12 cellular contexts compared by ENCODE assay signal in genomic region chr11:73178681-73179080, GRCh38. TPM values are rescaled to one million over a fixed set of nuclear protein-coding genes. Genes with fewer than 3 reads are reported as not detected.
DNase-seq lines count a peak whose midpoint lies in the region; ATAC-seq, FAIRE-seq and TF ChIP-seq lines count a peak whose summit lies in the region.
"Had no signal": no experiment of that assay in that cellular context is flagged by ENCODE, and none has a peak within 500 bp of the region (broad histone marks: within the 10 kb centered on the region; RNA-seq: fewer than 3 reads in every experiment).

No MANE protein-coding gene starts in this region.

- H4K91ac ChIP-seq in H1 (replicated peaks; ENCODE audit: insufficient read length, low read length), result no peak overlapping the region

- H3K18ac ChIP-seq in H1 (ENCODE audit: extremely low read depth, low read length), result no peak overlapping the region

- no peak overlapping the region for H3K56ac ChIP-seq in H1 (replicated peaks; ENCODE audit: insufficient read length, low read depth, low read length)

- no peak overlapping the region for H3K9ac ChIP-seq in H1 (replicated peaks in 1 of 4; ENCODE audit: extremely low read depth in 1 of 4, low read depth in 3 of 4, low read length in 3 of 4)

- 89 to 92% (median 91%) methylated on average over 4 of the region's 4 CpGs for WGBS in heart left ventricle, 4 donors
- WGBS in H1 (ENCODE audit: extremely low coverage in 1 of 2, insufficient coverage in 1 of 2, insufficient read length in 1 of 2, insufficient replicate concordance in 2 of 2, low coverage in 1 of 2, low lambda C conversion rate in 2 of 2, missing lambda C conversion rate in 1 of 2), 2 experiments, result 90% methylated on average over 4 of the region's 4 CpGs; no CpG with 5 or more reads in 1 of the 2 experiments
- 87 to 88% methylated on average over 4 of the region's 4 CpGs for WGBS in sigmoid colon, 2 donors

- H2AK5ac ChIP-seq in H1 (ENCODE audit: low read depth, low read length), result no peak overlapping the region

- H3K4ac ChIP-seq in H1 (replicated peaks; ENCODE audit: insufficient read length, low read depth, low read length), result no peak overlapping the region

- no peaks in the 10 kb centered on the region for H4K20me1 ChIP-seq in H1 (replicated peaks in 1 of 2; ENCODE audit: control insufficient read depth in 1 of 2, insufficient read depth in 2 of 2, low read length in 2 of 2)

- H4K8ac ChIP-seq in H1 (ENCODE audit: extremely low read depth, insufficient read depth, low read length), result no peak overlapping the region

- peak overlapping the region; percentile 86 to 91 for H3K27ac ChIP-seq in right atrium auricular region
- H3K27ac ChIP-seq in heart left ventricle, result peak overlapping the region in 4 of 12 donors; percentile 84 to 94 (median 92)
- H3K27ac ChIP-seq in H1 (ENCODE audit: low read depth, low read length), result no peak overlapping the region
- no peak overlapping the region for H3K27ac ChIP-seq in sigmoid colon
- H3K27ac ChIP-seq: C4-2B had no signal

- no peak for TF ChIP-seq POLR2A in heart left ventricle (IDR thresholded peaks at IDR 0.05)
- TF ChIP-seq POLR2A in H1 (IDR thresholded peaks at IDR 0.05; ENCODE audit: control extremely low read depth in 1 of 2, low read depth in 2 of 2, low read length in 2 of 2), result no peak
- no peak for TF ChIP-seq POLR2A in sigmoid colon (IDR thresholded peaks at IDR 0.05)

- no peak overlapping the region for H2BK20ac ChIP-seq in H1 (ENCODE audit: low read length)

- H3K9me3 ChIP-seq in right atrium auricular region, result no peaks in the 10 kb centered on the region
- H3K9me3 ChIP-seq in heart left ventricle, result no peaks in the 10 kb centered on the region
- H3K9me3 ChIP-seq in H1 (ENCODE audit: insufficient read depth in 2 of 2, low read depth in 1 of 2, low read length in 1 of 2), result no peaks in the 10 kb centered on the region
- no peaks in the 10 kb centered on the region for H3K9me3 ChIP-seq in sigmoid colon

- no peaks in the 10 kb centered on the region for H3K79me1 ChIP-seq in H1 (ENCODE audit: low read depth, low read length)

- FAIRE-seq in H1 (lab: Jason Lieb, UNC), result no peak
- FAIRE-seq: A204.1 had no signal

- no peak for ATAC-seq in heart left ventricle
- no peak for ATAC-seq in omental fat pad (ENCODE audit: low FRiP score)

- TF ChIP-seq EP300 in H1 (IDR thresholded peaks at IDR 0.05; ENCODE audit: borderline replicate concordance in 1 of 2, low read depth in 2 of 2, low read length in 2 of 2), result no peak
- TF ChIP-seq EP300 in sigmoid colon (IDR thresholded peaks at IDR 0.05), result no peak

- POLR2A ChIA-PET in H1 (lab: Charles Lee; ENCODE audit: partially characterized antibody), result interaction anchor here (0.6 kb wide), 1 partner anchor 256 kb away, joined by 3 read pairs; no protein-coding TSS in a partner anchor

- no peaks in the 10 kb centered on the region for H3K23me2 ChIP-seq in H1 (ENCODE audit: low read depth, low read length)

- no peaks in the 10 kb centered on the region for H3K36me3 ChIP-seq in right atrium auricular region
- H3K36me3 ChIP-seq in heart left ventricle, result no peaks in the 10 kb centered on the region
- no peaks in the 10 kb centered on the region for H3K36me3 ChIP-seq in H1 (ENCODE audit: control insufficient read depth in 2 of 4, insufficient read depth in 4 of 4, low read length in 3 of 4)
- H3K36me3 ChIP-seq in sigmoid colon, result no peaks in the 10 kb centered on the region

- no peak overlapping the region for H2BK5ac ChIP-seq in H1 (ENCODE audit: low read depth, low read length)

- 0 out of 2 replicates have a peak overlapping the region, but pooled peaks have one; percentile 31 for H2BK15ac ChIP-seq in H1 (ENCODE audit: low read length)

- TF ChIP-seq CTCF in right atrium auricular region (IDR thresholded peaks at IDR 0.05), result no peak
- no peak for TF ChIP-seq CTCF in heart left ventricle (IDR thresholded peaks at IDR 0.05)
- no peak for TF ChIP-seq CTCF in H1 (IDR thresholded peaks at IDR 0.05; ENCODE audit: control extremely low read depth in 1 of 3, insufficient read depth in 1 of 3, low read depth in 1 of 3, low read length in 3 of 3)
- no peak for TF ChIP-seq CTCF in sigmoid colon (IDR thresholded peaks at IDR 0.05)
- TF ChIP-seq CTCF in omental fat pad (IDR thresholded peaks at IDR 0.05), result no peak

- intact Hi-C loops in heart left ventricle (cut with DNase I), result loop anchor here (1.0 to 10.0 kb wide), 12 partner anchors 36 to 456 kb away; partner anchors contain the start of gene FCHSD2 (in 6 of the 10)
- intact Hi-C loops in sigmoid colon (cut with DNase I), result loop anchor here (1.0 to 5.0 kb wide), 4 partner anchors 36 to 454 kb away; partner anchors contain the start of gene FCHSD2

- H3K4me1 ChIP-seq in right atrium auricular region, result peaks cover 0 to 55% of the 10 kb centered on the region in 2 donors
- peaks cover 13 to 75% (median 43%) of the 10 kb centered on the region in 12 donors for H3K4me1 ChIP-seq in heart left ventricle
- no peaks in the 10 kb centered on the region for H3K4me1 ChIP-seq in H1 (replicated peaks in 1 of 4; ENCODE audit: control insufficient read depth in 3 of 4, insufficient read depth in 4 of 4, low read length in 3 of 4)
- peaks cover 0 to 15% (median 13%) of the 10 kb centered on the region in 4 donors for H3K4me1 ChIP-seq in sigmoid colon

- no peak overlapping the region for H4K5ac ChIP-seq in H1 (ENCODE audit: insufficient read length, low read depth, low read length)

- no peak overlapping the region for H3K23ac ChIP-seq in H1 (ENCODE audit: insufficient read length)

- no peak overlapping the region for H3K4me2 ChIP-seq in H1 (ENCODE audit: insufficient read depth in 1 of 2, low read depth in 2 of 2, low read length in 2 of 2)
- H3K4me2 ChIP-seq: GM23338 had no signal

- no peak overlapping the region for H2AFZ ChIP-seq in H1 (ENCODE audit: low read length)
- H2AFZ ChIP-seq: GM23338 had no signal

- H2BK12ac ChIP-seq in H1 (ENCODE audit: low read depth, low read length), result no peak overlapping the region

- H3K4me3 ChIP-seq in right atrium auricular region (no peak overlapping the region), heart left ventricle (no peak overlapping the region), H1 (ENCODE audit: extremely low read depth in 1 of 4, insufficient read depth in 2 of 4, low read depth in 3 of 4, low read length in 4 of 4) (no peak overlapping the region), sigmoid colon (no peak overlapping the region)
- H3K4me3 ChIP-seq: GM23338 had no signal

- no peaks in the 10 kb centered on the region for H3K79me2 ChIP-seq in H1 (ENCODE audit: control insufficient read depth in 1 of 2, insufficient read depth in 2 of 2, low read length in 2 of 2)

- DNase-seq in right atrium auricular region (ENCODE audit: low spot score) (no peak), heart left ventricle (no peak), H1 (ENCODE audit: low read depth in 1 of 2, low spot score in 2 of 2) (no peak), sigmoid colon (peak; percentile 52), NCI-H510A treated with DMSO at 0.1 percent for 48 hours (lab: John Stamatoyannopoulos, UW) (no peak), omental fat pad (ENCODE audit: low spot score) (no peak), NCI-H2227 treated with DMSO at 0.1 percent for 48 hours (lab: John Stamatoyannopoulos, UW) (no peak)

- no peak overlapping the region for H3K14ac ChIP-seq in H1 (ENCODE audit: insufficient read length)

- CTCF ChIA-PET in H1 (lab: Charles Lee; ENCODE audit: partially characterized antibody), result interaction anchor here (0.6 to 9.4 kb wide), 45 partner anchors 10 to 578 kb away, joined by 3 to 258 read pairs (median 5); partner anchors contain the start of gene FCHSD2

- H3K27me3 ChIP-seq in right atrium auricular region, result no peaks in the 10 kb centered on the region
- H3K27me3 ChIP-seq in heart left ventricle, result no peaks in the 10 kb centered on the region
- H3K27me3 ChIP-seq in H1 (replicated peaks in 1 of 4; ENCODE audit: control insufficient read depth in 3 of 4, extremely low read depth in 1 of 4, insufficient read depth in 3 of 4, low read length in 3 of 4), result no peaks in the 10 kb centered on the region
- no peaks in the 10 kb centered on the region for H3K27me3 ChIP-seq in sigmoid colon

- H2BK120ac ChIP-seq in H1 (replicated peaks; ENCODE audit: low read depth, low read length), result no peak overlapping the region

- no peak for TF ChIP-seq RAD21 in H1 (IDR thresholded peaks at IDR 0.05 in 1 of 2, conservative IDR thresholded peaks at IDR 0.05 in 1 of 2; ENCODE audit: low read depth in 2 of 2, low read length in 2 of 2)

TF ChIP-seq in H1, 55 proteins besides CTCF, POLR2A, EP300 and RAD21 (continues in another document):
- TF ChIP-seq CBX5 (IDR thresholded peaks at IDR 0.05; ENCODE audit: low read depth, low read length), result no peak

RNA-seq across cellular contexts. Expression of gene FCHSD2, which starts 36.6 kb away (rescaled TPM):
- total RNA-seq in right atrium auricular region, result 10 to 100 TPM; 23.9 to 24.0 TPM
- total RNA-seq in heart left ventricle, result 10 to 100 TPM; 15.3 to 61.1 (median 40.3) TPM
- polyA plus RNA-seq in heart left ventricle, result 10 to 100 TPM in 1 of 2 donors, 1 to 10 TPM in 1; 9.9 to 23.8 TPM
- 7.8 and 9.2 TPM in 2 replicates for total RNA-seq in H1 (2021; fragmentation: NEBNext Ultra II Directional; extraction: Animal tissue kit (Norgen Biotek cat#: 25700))
- 3.0 and 4.1 TPM in 2 replicates for polyA plus RNA-seq in H1 (2011; rRNA removed)
- polyA plus RNA-seq in H1 (2011; cell fraction: cytosol; rRNA removed), result 4.8 TPM
- 6.5 TPM for polyA plus RNA-seq in H1 (2011; cell fraction: nucleus; rRNA removed)
- 4.8 to 6.8 TPM (median 5.9 TPM) in 4 replicates for polyA plus RNA-seq in H1 (2012, experiment 1 of 2)
- 1.1 TPM for polyA plus RNA-seq in H1 (2012, experiment 2 of 2)
- polyA plus RNA-seq in H1 (2013, experiment 1 of 2), result 4.2 TPM
- polyA plus RNA-seq in H1 (2013, experiment 2 of 2), result 4.0 TPM
- polyA minus RNA-seq in H1 (2011; rRNA and poly(A)+ RNA removed), result 4.0 and 6.5 TPM in 2 replicates
- polyA minus RNA-seq in H1 (2011; cell fraction: cytosol; rRNA and poly(A)+ RNA removed), result 4.1 TPM
- 8.1 TPM for polyA minus RNA-seq in H1 (2011; cell fraction: nucleus; rRNA and poly(A)+ RNA removed)
- total RNA-seq in sigmoid colon, result 10 to 100 TPM; 16.4 to 36.3 (median 19.4) TPM
- polyA plus RNA-seq in sigmoid colon, result 10 to 100 TPM in 1 of 3 donors, 1 to 10 TPM in 2; 6.9 to 19.3 (median 7.2) TPM
- total RNA-seq in omental fat pad, result 10 to 100 TPM; 15.4 to 37.8 (median 31.9) TPM

RNA-seq across cellular contexts. Expression of gene P2RY2, which starts 39.4 kb away (rescaled TPM):
- total RNA-seq in right atrium auricular region, result 10 to 100 TPM in 1 of 2 donors, 1 to 10 TPM in 1; 9.5 to 14.7 TPM
- 10 to 100 TPM; 10.2 to 28.3 (median 14.7) TPM for total RNA-seq in heart left ventricle
- polyA plus RNA-seq in heart left ventricle, result 10 to 100 TPM in 1 of 2 donors, 1 to 10 TPM in 1; 8.5 to 20.0 TPM
- total RNA-seq in H1 (2021; fragmentation: NEBNext Ultra II Directional; extraction: Animal tissue kit (Norgen Biotek cat#: 25700)), result 1.0 and 1.2 TPM in 2 replicates
- polyA plus RNA-seq in H1 (2011; rRNA removed), result 1.5 and 2.6 TPM in 2 replicates
- 1.4 TPM for polyA plus RNA-seq in H1 (2011; cell fraction: cytosol; rRNA removed)
- 1.6 TPM for polyA plus RNA-seq in H1 (2011; cell fraction: nucleus; rRNA removed)
- polyA plus RNA-seq in H1 (2012, experiment 1 of 2), result 0.21 to 0.75 TPM (median 0.57 TPM) in 4 replicates
- 0.63 TPM for polyA plus RNA-seq in H1 (2012, experiment 2 of 2)
- 0.93 TPM for polyA plus RNA-seq in H1 (2013, experiment 1 of 2)
- polyA plus RNA-seq in H1 (2013, experiment 2 of 2), result 0.85 TPM
- 1.4 and 1.5 TPM in 2 replicates for polyA minus RNA-seq in H1 (2011; rRNA and poly(A)+ RNA removed)
- 0.66 TPM for polyA minus RNA-seq in H1 (2011; cell fraction: cytosol; rRNA and poly(A)+ RNA removed)
- polyA minus RNA-seq in H1 (2011; cell fraction: nucleus; rRNA and poly(A)+ RNA removed), result 2.7 TPM
- under 1 TPM in 1 of 4 donors, not detected in 3; 0.16 TPM for total RNA-seq in sigmoid colon
- polyA plus RNA-seq in sigmoid colon, result 1 to 10 TPM; 3.0 to 6.2 (median 4.2) TPM
- 1 to 10 TPM in 1 of 4 donors, under 1 TPM in 3; 0.47 to 1.1 (median 0.64) TPM for total RNA-seq in omental fat pad
- total RNA-seq: CD4-positive, alpha-beta memory T cell; IMR-90 had no signal
- polyA plus RNA-seq: CD4-positive, alpha-beta memory T cell; IMR-90 had no signal

Comparison
In these comparisons a context has a peak if more than half of its experiments do, and no peak if none do; other contexts are left out.
1. H3K27ac ChIP-seq: peak in right atrium auricular region (2 of 2); none in H1 (single experiment) and sigmoid colon (0 of 4).